In the genomic region with DNA sequence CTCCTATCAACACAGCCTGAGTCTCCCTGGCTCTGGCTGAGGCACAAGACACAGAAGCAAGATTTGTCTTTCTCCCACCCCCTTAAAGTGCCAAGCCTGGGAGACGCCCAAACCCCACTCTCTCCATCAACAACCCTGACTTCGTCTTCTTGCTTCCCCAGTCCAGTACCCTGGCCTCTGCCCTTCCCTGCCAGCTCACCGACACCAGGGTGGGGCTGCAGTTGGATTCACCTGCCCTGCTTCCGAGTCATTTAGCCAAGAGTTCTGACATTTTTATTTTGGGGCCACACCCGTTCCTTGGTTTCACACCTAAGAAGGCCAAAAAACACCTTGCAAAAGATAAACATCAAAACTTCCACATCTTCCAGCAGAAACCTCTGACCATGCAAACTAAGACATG, we compare ENCODE assay signal across 1 cellular context.
TF ChIP-seq lines count a peak whose summit lies in the region.

No MANE protein-coding gene starts in this region.

TF ChIP-seq in WTC11, 78 proteins besides CTCF, POLR2A, EP300 and RAD21 (continued from another document):
- no peak for TF ChIP-seq NFYB (CRISPR knock-in tag; conservative IDR thresholded peaks at IDR 0.05; ENCODE audit: low read depth)
- no peak for TF ChIP-seq ELF4 (CRISPR knock-in tag; IDR thresholded peaks at IDR 0.05; ENCODE audit: low read depth)
- TF ChIP-seq MXD4 (CRISPR knock-in tag; IDR thresholded peaks at IDR 0.05; ENCODE audit: borderline replicate concordance) = no peak
- no peak for TF ChIP-seq GRHL2 (CRISPR knock-in tag; IDR thresholded peaks at IDR 0.05; ENCODE audit: insufficient replicate concordance, severe bottlenecking)
- no peak for TF ChIP-seq SOX15 (CRISPR knock-in tag; IDR thresholded peaks at IDR 0.05)
- no peak for TF ChIP-seq AFF4 (CRISPR knock-in tag; IDR thresholded peaks at IDR 0.05; ENCODE audit: borderline replicate concordance)
- TF ChIP-seq HMGA2 (CRISPR knock-in tag; IDR thresholded peaks at IDR 0.05) = no peak
- TF ChIP-seq EMX1 (CRISPR knock-in tag; IDR thresholded peaks at IDR 0.05) = no peak
- TF ChIP-seq FOXJ3 (CRISPR knock-in tag; IDR thresholded peaks at IDR 0.05; ENCODE audit: borderline replicate concordance) = no peak
- no peak for TF ChIP-seq FOXK1 (CRISPR knock-in tag; IDR thresholded peaks at IDR 0.05)
- TF ChIP-seq, protein P1, sequence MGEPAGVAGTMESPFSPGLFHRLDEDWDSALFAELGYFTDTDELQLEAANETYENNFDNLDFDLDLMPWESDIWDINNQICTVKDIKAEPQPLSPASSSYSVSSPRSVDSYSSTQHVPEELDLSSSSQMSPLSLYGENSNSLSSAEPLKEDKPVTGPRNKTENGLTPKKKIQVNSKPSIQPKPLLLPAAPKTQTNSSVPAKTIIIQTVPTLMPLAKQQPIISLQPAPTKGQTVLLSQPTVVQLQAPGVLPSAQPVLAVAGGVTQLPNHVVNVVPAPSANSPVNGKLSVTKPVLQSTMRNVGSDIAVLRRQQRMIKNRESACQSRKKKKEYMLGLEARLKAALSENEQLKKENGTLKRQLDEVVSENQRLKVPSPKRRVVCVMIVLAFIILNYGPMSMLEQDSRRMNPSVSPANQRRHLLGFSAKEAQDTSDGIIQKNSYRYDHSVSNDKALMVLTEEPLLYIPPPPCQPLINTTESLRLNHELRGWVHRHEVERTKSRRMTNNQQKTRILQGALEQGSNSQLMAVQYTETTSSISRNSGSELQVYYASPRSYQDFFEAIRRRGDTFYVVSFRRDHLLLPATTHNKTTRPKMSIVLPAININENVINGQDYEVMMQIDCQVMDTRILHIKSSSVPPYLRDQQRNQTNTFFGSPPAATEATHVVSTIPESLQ (CRISPR knock-in tag; IDR thresholded peaks at IDR 0.05) = no peak
- no peak for TF ChIP-seq ZNF416 (CRISPR knock-in tag; IDR thresholded peaks at IDR 0.05)
- TF ChIP-seq NR1H2 (CRISPR knock-in tag; IDR thresholded peaks at IDR 0.05) = no peak
- no peak for TF ChIP-seq ZNF396 (CRISPR knock-in tag; IDR thresholded peaks at IDR 0.05; ENCODE audit: borderline replicate concordance)
- TF ChIP-seq E2F4 (CRISPR knock-in tag; IDR thresholded peaks at IDR 0.05; ENCODE audit: borderline replicate concordance, low read depth) = no peak
- TF ChIP-seq ATF3 (CRISPR knock-in tag; conservative IDR thresholded peaks at IDR 0.05) = no peak
- TF ChIP-seq TP53 (CRISPR knock-in tag; IDR thresholded peaks at IDR 0.05) = no peak
- TF ChIP-seq ZNF671 (CRISPR knock-in tag; IDR thresholded peaks at IDR 0.05) = no peak
